Comparison of ENCODE assay signal across 15 cellular contexts in the genomic region with DNA sequence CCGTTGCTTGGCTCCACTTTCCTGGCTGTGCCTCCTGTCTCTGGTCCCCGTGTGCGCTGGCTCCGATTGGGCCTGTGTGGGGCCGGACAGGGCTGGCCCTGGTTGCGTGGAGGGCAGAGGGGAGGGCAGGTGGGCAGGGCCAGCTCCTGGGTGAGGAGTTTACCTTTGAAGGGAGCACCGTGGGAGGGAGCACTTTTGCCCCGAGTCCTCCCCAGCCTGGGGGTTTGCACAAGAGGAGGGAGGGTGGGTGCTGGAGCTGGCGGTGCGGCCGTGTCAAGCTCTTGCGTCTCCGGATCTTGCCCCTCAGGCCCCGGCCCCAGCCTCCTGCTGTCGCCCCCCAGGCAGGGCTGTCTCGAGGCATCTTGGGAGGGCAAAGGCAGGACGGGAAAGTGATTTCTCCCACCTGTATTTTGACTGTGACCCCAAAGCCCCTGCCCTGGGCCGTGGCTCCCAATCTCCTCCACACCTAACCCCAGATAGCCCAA. TPM values are rescaled to one million over a fixed set of nuclear protein-coding genes. Genes with fewer than 3 reads are reported as not detected.
DNase-seq lines count a peak whose midpoint lies in the region; ATAC-seq and TF ChIP-seq lines count a peak whose summit lies in the region.
"Had no signal": no experiment of that assay in that cellular context is flagged by ENCODE, and none has a peak within 500 bp of the region (broad histone marks: within the 10 kb centered on the region; RNA-seq: fewer than 3 reads in every experiment).

No MANE protein-coding gene starts in this region.

- H3K27me3 ChIP-seq in mesenchymal stem cell (ENCODE audit: control insufficient read depth in 1 of 2, insufficient read depth in 1 of 2, low read length in 2 of 2), result no peaks in the 10 kb centered on the region

- peak overlapping the region; percentile 92 for H2BK15ac ChIP-seq in mesenchymal stem cell (ENCODE audit: low read depth, poor library complexity, severe bottlenecking)

- H3K79me1 ChIP-seq in mesenchymal stem cell (replicated peaks; ENCODE audit: low read length, poor library complexity, severe bottlenecking), result no peaks in the 10 kb centered on the region

- peaks cover 0 to 7% of the 10 kb centered on the region in 2 experiments for H3K36me3 ChIP-seq in mesenchymal stem cell (ENCODE audit: control insufficient read depth in 1 of 2, insufficient read depth in 2 of 2, low read depth in 1 of 2, low read length in 2 of 2)

- no peaks in the 10 kb centered on the region for H3K27me3 Mint-ChIP-seq in activated naive CD8-positive, alpha-beta T cell
- no peaks in the 10 kb centered on the region for H3K27me3 Mint-ChIP-seq in activated naive CD8-positive, alpha-beta T cell treated with anti-CD3 and anti-CD28 coated beads, Interleukin-2, amount 50 U/mL, for 24 hours
- H3K27me3 Mint-ChIP-seq in type B pancreatic cell, result no peaks in the 10 kb centered on the region

- H3K4me2 ChIP-seq in mesenchymal stem cell (ENCODE audit: low read length, poor library complexity, severe bottlenecking), result no peak overlapping the region
- H3K4me2 ChIP-seq: GM23338 had no signal

- H3K4me1 Mint-ChIP-seq in activated naive CD8-positive, alpha-beta T cell (ENCODE audit: low read depth), result peaks cover 34% of the 10 kb centered on the region
- peaks cover 49% of the 10 kb centered on the region for H3K4me1 Mint-ChIP-seq in activated naive CD8-positive, alpha-beta T cell treated with anti-CD3 and anti-CD28 coated beads, Interleukin-2, amount 50 U/mL, for 24 hours
- peaks cover 33% of the 10 kb centered on the region for H3K4me1 Mint-ChIP-seq in type B pancreatic cell (ENCODE audit: unreplicated experiment)

- WGBS in mesenchymal stem cell, result 88% methylated on average over 17 of the region's 18 CpGs

- no peak for TF ChIP-seq CTCF in type B pancreatic cell (conservative IDR thresholded peaks at IDR 0.05)

- H3K9me3 Mint-ChIP-seq in activated naive CD8-positive, alpha-beta T cell (ENCODE audit: low read depth), result no peaks in the 10 kb centered on the region
- H3K9me3 Mint-ChIP-seq in activated naive CD8-positive, alpha-beta T cell treated with anti-CD3 and anti-CD28 coated beads, Interleukin-2, amount 50 U/mL, for 24 hours, result no peaks in the 10 kb centered on the region
- H3K9me3 Mint-ChIP-seq in type B pancreatic cell, result no peaks in the 10 kb centered on the region
- H3K9me3 Mint-ChIP-seq: activated naive CD4-positive, alpha-beta T cell treated with anti-CD3 and anti-CD28 coated beads, Interleukin-2, amount 10 ng/mL, durations not matched to agents 7 days and 5 days; immature natural killer cell had no signal

- no peak overlapping the region for H3K4me3 Mint-ChIP-seq in activated naive CD8-positive, alpha-beta T cell
- H3K4me3 Mint-ChIP-seq in activated naive CD8-positive, alpha-beta T cell treated with anti-CD3 and anti-CD28 coated beads, Interleukin-2, amount 50 U/mL, for 24 hours, result no peak overlapping the region
- no peak overlapping the region for H3K4me3 Mint-ChIP-seq in type B pancreatic cell
- H3K4me3 Mint-ChIP-seq: GM23338, immature natural killer cell had no signal

- H3K18ac ChIP-seq in mesenchymal stem cell (ENCODE audit: low read depth in 1 of 2, low read length in 2 of 2), result peak overlapping the region; percentile 88 to 98

- H3K27ac Mint-ChIP-seq in activated naive CD8-positive, alpha-beta T cell, result peak overlapping the region; percentile 68
- H3K27ac Mint-ChIP-seq in activated naive CD8-positive, alpha-beta T cell treated with anti-CD3 and anti-CD28 coated beads, Interleukin-2, amount 50 U/mL, for 24 hours, result no peak overlapping the region
- no peak overlapping the region for H3K27ac Mint-ChIP-seq in type B pancreatic cell
- H3K27ac Mint-ChIP-seq: GM23338, immature natural killer cell had no signal

- no peak overlapping the region for H2AFZ ChIP-seq in mesenchymal stem cell (ENCODE audit: low read depth, low read length)
- H2AFZ ChIP-seq: GM23338 had no signal

- H3K36me3 Mint-ChIP-seq in activated naive CD8-positive, alpha-beta T cell, result no peaks in the 10 kb centered on the region
- peaks cover 11% of the 10 kb centered on the region for H3K36me3 Mint-ChIP-seq in activated naive CD8-positive, alpha-beta T cell treated with anti-CD3 and anti-CD28 coated beads, Interleukin-2, amount 50 U/mL, for 24 hours (ENCODE audit: low read depth)
- H3K36me3 Mint-ChIP-seq in type B pancreatic cell, result no peaks in the 10 kb centered on the region
- H3K36me3 Mint-ChIP-seq: immature natural killer cell had no signal

- DNase-seq in activated naive CD8-positive, alpha-beta T cell treated with anti-CD3 and anti-CD28 coated beads, Interleukin-2, amount 50 U/mL, for 24 hours, result no peak
- peak; percentile 54 for DNase-seq in activated CD8-positive, alpha-beta memory T cell treated with anti-CD3 and anti-CD28 coated beads, Interleukin-2, amount 50 U/mL, for 48 hours
- no peak for DNase-seq in mesenchymal stem cell
- peak; percentile 64 for DNase-seq in type B pancreatic cell (ENCODE audit: extremely low spot score, unreplicated experiment)
- DNase-seq in stimulated activated CD4-positive, alpha-beta T cell treated with anti-CD3 and anti-CD28 coated beads, Interleukin-12 subunit alpha, Interleukin-12 subunit beta, amount 100 ng/mL, for 4 hours, result no peak
- DNase-seq in GM19238 (ENCODE audit: insufficient read length, low spot score), result no peak
- DNase-seq: activated naive CD4-positive, alpha-beta T cell treated with anti-CD3 and anti-CD28 coated beads, Interleukin-2, amount 10 ng/mL, durations not matched to agents 7 days and 5 days; immature natural killer cell; NCI-H1092; NCI-H526; SHP77 treated with DMSO at 0.1 percent for 48 hours had no signal

- peak overlapping the region; percentile 89 for H3K27ac ChIP-seq in mesenchymal stem cell (ENCODE audit: low read length, poor library complexity, severe bottlenecking)

- peak overlapping the region; percentile 24 for H2AK5ac ChIP-seq in mesenchymal stem cell (ENCODE audit: low read length, severe bottlenecking)

- no peak overlapping the region for H3K23ac ChIP-seq in mesenchymal stem cell (ENCODE audit: low read length in 2 of 2)

- H3K4me3 ChIP-seq in mesenchymal stem cell (ENCODE audit: insufficient read depth in 1 of 2, low read depth in 1 of 2, low read length in 2 of 2), result no peak overlapping the region
- H3K4me3 ChIP-seq: GM23338 had no signal

- peak overlapping the region in 1 of 2 experiments; percentile 72 for H3K14ac ChIP-seq in mesenchymal stem cell (ENCODE audit: low read length in 2 of 2)

- H3K4me1 ChIP-seq in mesenchymal stem cell (ENCODE audit: control insufficient read depth, insufficient read depth, low read depth, low read length), result peaks cover 45% of the 10 kb centered on the region

- peak overlapping the region; percentile 25 for H2BK5ac ChIP-seq in mesenchymal stem cell (ENCODE audit: low read depth, low read length, poor library complexity, severe bottlenecking)

- H3K4ac ChIP-seq in mesenchymal stem cell (ENCODE audit: low read depth in 1 of 2, low read length in 2 of 2), result peak overlapping the region; percentile 67 to 95

- H3K9me3 ChIP-seq in mesenchymal stem cell (ENCODE audit: control insufficient read depth, low read length), result no peaks in the 10 kb centered on the region

- peak overlapping the region; percentile 100 for H4K8ac ChIP-seq in mesenchymal stem cell (ENCODE audit: low read length)

- H4K91ac ChIP-seq in mesenchymal stem cell (ENCODE audit: low read length), result peak overlapping the region; percentile 99

- no peak for ATAC-seq in activated naive CD8-positive, alpha-beta T cell treated with anti-CD3 and anti-CD28 coated beads, Interleukin-2, amount 50 U/mL, for 24 hours
- no peak for ATAC-seq in HG03378 (IDR thresholded peaks at IDR 0.05; ENCODE audit: unreplicated experiment)
- ATAC-seq: activated CD4-positive, CD25-positive, alpha-beta regulatory T cell treated with anti-CD3 and anti-CD28 coated beads, Interleukin-2, amount 50 U/mL, for 24 hours had no signal

- peak overlapping the region; percentile 83 for H3K9ac ChIP-seq in mesenchymal stem cell (ENCODE audit: low read length)

- peak overlapping the region; percentile 96 for H2BK120ac ChIP-seq in mesenchymal stem cell (ENCODE audit: low read depth, low read length)

- peak overlapping the region; percentile 81 to 94 for H2BK12ac ChIP-seq in mesenchymal stem cell (ENCODE audit: low read length in 2 of 2)

RNA-seq across cellular contexts. Expression of gene EXOC3, which starts 48.3 kb away (rescaled TPM):
- polyA plus RNA-seq in mesenchymal stem cell (2013, experiment 1 of 2), result 24.3 TPM
- 23.1 TPM for polyA plus RNA-seq in mesenchymal stem cell (2013, experiment 2 of 2)
- total RNA-seq in type B pancreatic cell (ENCODE audit: low replicate concordance), result 62.9 and 64.6 TPM in 2 replicates

Comparison
In these comparisons a context has a peak if more than half of its experiments do, and no peak if none do; other contexts are left out.
1. DNase-seq: peak in activated CD8-positive, alpha-beta memory T cell treated with anti-CD3 and anti-CD28 coated beads, Interleukin-2, amount 50 U/mL, for 48 hours (single experiment) and type B pancreatic cell (single experiment); none in activated naive CD8-positive, alpha-beta T cell treated with anti-CD3 and anti-CD28 coated beads, Interleukin-2, amount 50 U/mL, for 24 hours (single experiment), mesenchymal stem cell (single experiment), stimulated activated CD4-positive, alpha-beta T cell treated with anti-CD3 and anti-CD28 coated beads, Interleukin-12 subunit alpha, Interleukin-12 subunit beta, amount 100 ng/mL, for 4 hours (single experiment) and GM19238 (single experiment).